In the genomic region with DNA sequence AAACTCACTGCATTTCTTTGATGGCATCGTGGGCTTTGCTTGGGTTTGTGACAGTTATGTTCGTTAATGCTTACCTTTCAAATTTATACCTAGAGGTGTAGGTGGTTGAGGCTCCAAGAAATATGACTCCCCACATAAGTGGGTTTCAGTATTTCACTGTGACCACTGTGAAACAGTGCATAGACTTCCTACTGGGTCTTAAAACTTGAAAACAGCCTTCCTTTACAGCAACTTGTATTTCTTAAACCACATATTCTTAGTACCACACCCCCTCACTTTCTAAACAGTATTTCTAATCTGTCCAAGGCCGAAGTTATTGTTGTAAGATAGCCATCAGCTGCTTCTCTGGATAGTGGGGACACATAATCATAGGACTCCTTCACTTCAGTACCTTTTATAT, we compare ENCODE assay signal across 20 cellular contexts. TPM values are rescaled to one million over a fixed set of nuclear protein-coding genes. Genes with fewer than 3 reads are reported as not detected.
"Had no signal": no experiment of that assay in that cellular context is flagged by ENCODE, and none has a peak within 500 bp of the region (broad histone marks: within the 10 kb centered on the region; RNA-seq: fewer than 3 reads in every experiment).

No MANE protein-coding gene starts in this region.

- H3K27me3 ChIP-seq: brain microvascular endothelial cell, esophagus squamous epithelium, neutrophil, transverse colon, vagina had no signal

- H3K9me3 ChIP-seq: esophagus squamous epithelium, neutrophil, transverse colon, vagina had no signal

- ATAC-seq: activated CD4-positive, alpha-beta T cell treated with anti-CD3 and anti-CD28 coated beads for 36 hours; left ventricle myocardium superior; naive thymus-derived CD8-positive, alpha-beta T cell had no signal

- H3K79me2 ChIP-seq: parathyroid adenoma had no signal

- H3K27me3 Mint-ChIP-seq: activated CD4-positive, alpha-beta memory T cell treated with anti-CD3 and anti-CD28 coated beads for 36 hours; activated CD4-positive, alpha-beta T cell treated with anti-CD3 and anti-CD28 coated beads for 36 hours; naive thymus-derived CD8-positive, alpha-beta T cell had no signal

- H2AFZ ChIP-seq: parathyroid adenoma had no signal

- H3K9me3 Mint-ChIP-seq: activated CD4-positive, alpha-beta memory T cell treated with anti-CD3 and anti-CD28 coated beads for 36 hours; naive thymus-derived CD8-positive, alpha-beta T cell had no signal

- H3K36me3 Mint-ChIP-seq: activated CD4-positive, alpha-beta memory T cell treated with anti-CD3 and anti-CD28 coated beads for 36 hours; memory B cell had no signal

- H3K27ac Mint-ChIP-seq: activated CD4-positive, alpha-beta memory T cell treated with anti-CD3 and anti-CD28 coated beads for 36 hours; activated CD4-positive, alpha-beta T cell treated with anti-CD3 and anti-CD28 coated beads for 36 hours; memory B cell; naive thymus-derived CD8-positive, alpha-beta T cell had no signal

- DNase-seq: activated CD4-positive, alpha-beta memory T cell treated with anti-CD3 and anti-CD28 coated beads for 36 hours; activated CD4-positive, alpha-beta T cell treated with anti-CD3 and anti-CD28 coated beads for 36 hours; activated CD8-positive, alpha-beta memory T cell treated with anti-CD3 and anti-CD28 coated beads, Interleukin-2, amount 50 U/mL, for 4 hours; activated naive CD4-positive, alpha-beta T cell; anterior cingulate cortex; brain microvascular endothelial cell; cortex of kidney; effector CD4-positive, alpha-beta T cell; esophagus squamous epithelium; hippocampal formation; left ventricle myocardium superior; naive thymus-derived CD8-positive, alpha-beta T cell; retina; stimulated activated CD4-positive, alpha-beta T cell treated with anti-CD3 and anti-CD28 coated beads, Interleukin-12 subunit alpha, Interleukin-12 subunit beta, amount 100 ng/mL, for 4 hours; stimulated activated naive CD4-positive, alpha-beta T cell; transverse colon had no signal

- H3K36me3 ChIP-seq: brain microvascular endothelial cell, esophagus squamous epithelium, neutrophil, transverse colon, vagina had no signal

- H3K27ac ChIP-seq: brain microvascular endothelial cell, esophagus squamous epithelium, neutrophil, parathyroid adenoma, transverse colon, vagina had no signal

- H3K4me1 ChIP-seq: esophagus squamous epithelium, parathyroid adenoma, transverse colon, vagina had no signal

- H3K9ac ChIP-seq: parathyroid adenoma had no signal

- H3K4me1 Mint-ChIP-seq: activated CD4-positive, alpha-beta T cell treated with anti-CD3 and anti-CD28 coated beads for 36 hours; memory B cell had no signal

- H3K4me3 Mint-ChIP-seq: activated CD4-positive, alpha-beta memory T cell treated with anti-CD3 and anti-CD28 coated beads for 36 hours; activated CD4-positive, alpha-beta T cell treated with anti-CD3 and anti-CD28 coated beads for 36 hours; memory B cell; naive thymus-derived CD8-positive, alpha-beta T cell had no signal

- H3K4me3 ChIP-seq: esophagus squamous epithelium, transverse colon, vagina had no signal

RNA-seq across cellular contexts. Expression of gene TMEFF1, which starts 48.3 kb away (rescaled TPM):
- total RNA-seq: left ventricle myocardium superior, transverse colon, vagina had no signal
